Comparison of ENCODE assay signal across 9 cellular contexts in genomic region chr10:13816195-13816926, GRCh38.
DNase-seq lines count a peak whose midpoint lies in the region; ATAC-seq and TF ChIP-seq lines count a peak whose summit lies in the region.
"Had no signal": no experiment of that assay in that cellular context is flagged by ENCODE, and none has a peak within 500 bp of the region (broad histone marks: within the 10 kb centered on the region; RNA-seq: fewer than 3 reads in every experiment).

No MANE protein-coding gene starts in this region.

- TF ChIP-seq CTCF in adrenal gland (IDR thresholded peaks at IDR 0.05): no peak

- ATAC-seq in Right ventricle myocardium superior (ENCODE audit: poor library complexity) (peak; percentile 95), HG02588 (IDR thresholded peaks at IDR 0.05; ENCODE audit: unreplicated experiment) (no peak), GM18511 (IDR thresholded peaks at IDR 0.05; ENCODE audit: unreplicated experiment) (no peak)
- ATAC-seq in stimulated activated effector memory CD8-positive, alpha-beta T cell treated with anti-CD3 and anti-CD28 coated beads, Interleukin-12 subunit alpha, Interleukin-12 subunit beta, amount 100 ng/mL, for 72 hours: peak; percentile 32
- ATAC-seq: stimulated activated naive CD8-positive, alpha-beta T cell treated with anti-CD3 and anti-CD28 coated beads, Interleukin-15, amount 100 ng/mL, for 72 hours had no signal

- peak overlapping the region in 2 of 5 donors; percentile 20 to 36 for H3K27ac ChIP-seq in adrenal gland

- intact Hi-C loops in adrenal gland (cut with DNase I): no loop called here
- intact Hi-C loops in Right ventricle myocardium superior (cut with DNase I): no loop called here

- 41 to 57% (median 52%) methylated on average over 7 of the region's 7 CpGs for WGBS in adrenal gland, 4 donors

- H3K27me3 ChIP-seq in adrenal gland: no peaks in the 10 kb centered on the region

- H3K4me1 ChIP-seq in adrenal gland (replicated peaks in 1 of 2): peaks cover 0 to 7% of the 10 kb centered on the region in 2 donors

- peaks cover 15% of the 10 kb centered on the region for H3K4me1 Mint-ChIP-seq in stimulated activated effector memory CD8-positive, alpha-beta T cell treated with anti-CD3 and anti-CD28 coated beads, Interleukin-12 subunit alpha, Interleukin-12 subunit beta, amount 100 ng/mL, for 72 hours

- no peaks in the 10 kb centered on the region for H3K9me3 ChIP-seq in adrenal gland (replicated peaks in 1 of 3)

- no peak overlapping the region for H3K4me3 Mint-ChIP-seq in stimulated activated effector memory CD8-positive, alpha-beta T cell treated with anti-CD3 and anti-CD28 coated beads, Interleukin-12 subunit alpha, Interleukin-12 subunit beta, amount 100 ng/mL, for 72 hours
- H3K4me3 Mint-ChIP-seq: stimulated activated naive CD8-positive, alpha-beta T cell treated with anti-CD3 and anti-CD28 coated beads, Interleukin-15, amount 100 ng/mL, for 72 hours had no signal

- no peaks in the 10 kb centered on the region for H3K36me3 Mint-ChIP-seq in stimulated activated effector memory CD8-positive, alpha-beta T cell treated with anti-CD3 and anti-CD28 coated beads, Interleukin-12 subunit alpha, Interleukin-12 subunit beta, amount 100 ng/mL, for 72 hours

- H3K27ac Mint-ChIP-seq in stimulated activated effector memory CD8-positive, alpha-beta T cell treated with anti-CD3 and anti-CD28 coated beads, Interleukin-12 subunit alpha, Interleukin-12 subunit beta, amount 100 ng/mL, for 72 hours: no peak overlapping the region
- H3K27ac Mint-ChIP-seq: stimulated activated naive CD8-positive, alpha-beta T cell treated with anti-CD3 and anti-CD28 coated beads, Interleukin-15, amount 100 ng/mL, for 72 hours had no signal

- H3K4me3 ChIP-seq in adrenal gland: no peak overlapping the region

- DNase-seq in LHCN-M2 (ENCODE audit: low read depth) (peak; percentile 67), adrenal gland (peak; percentile 27 to 84 (median 56)), Right ventricle myocardium superior (peak; percentile 89), T-helper 2 cell (no peak)
- no peak for DNase-seq in stimulated activated effector memory CD8-positive, alpha-beta T cell treated with anti-CD3 and anti-CD28 coated beads, Interleukin-12 subunit alpha, Interleukin-12 subunit beta, amount 100 ng/mL, for 72 hours (ENCODE audit: low spot score in 2 of 2)
- no peak for DNase-seq in stimulated activated CD4-positive, alpha-beta T cell treated with anti-CD3 and anti-CD28 coated beads, Interleukin-4, amount 100 ng/mL, for 24 hours
- DNase-seq: stimulated activated naive CD8-positive, alpha-beta T cell treated with anti-CD3 and anti-CD28 coated beads, Interleukin-15, amount 100 ng/mL, for 72 hours had no signal

- H3K9me3 Mint-ChIP-seq in stimulated activated effector memory CD8-positive, alpha-beta T cell treated with anti-CD3 and anti-CD28 coated beads, Interleukin-12 subunit alpha, Interleukin-12 subunit beta, amount 100 ng/mL, for 72 hours: no peaks in the 10 kb centered on the region

- H3K36me3 ChIP-seq in adrenal gland (replicated peaks in 1 of 2): no peaks in the 10 kb centered on the region

- TF ChIP-seq POLR2A in adrenal gland (IDR thresholded peaks at IDR 0.05): no peak

Comparison
In these comparisons a context has a peak if more than half of its experiments do, and no peak if none do; other contexts are left out.
1. DNase-seq: peak in LHCN-M2 (single experiment), adrenal gland (7 of 7) and Right ventricle myocardium superior (single experiment); none in stimulated activated effector memory CD8-positive, alpha-beta T cell treated with anti-CD3 and anti-CD28 coated beads, Interleukin-12 subunit alpha, Interleukin-12 subunit beta, amount 100 ng/mL, for 72 hours (0 of 2), stimulated activated CD4-positive, alpha-beta T cell treated with anti-CD3 and anti-CD28 coated beads, Interleukin-4, amount 100 ng/mL, for 24 hours (single experiment) and T-helper 2 cell (0 of 5).
2. ATAC-seq: peak in Right ventricle myocardium superior (single experiment) and stimulated activated effector memory CD8-positive, alpha-beta T cell treated with anti-CD3 and anti-CD28 coated beads, Interleukin-12 subunit alpha, Interleukin-12 subunit beta, amount 100 ng/mL, for 72 hours (single experiment); none in HG02588 (single experiment) and GM18511 (single experiment).